12 cellular contexts compared by ENCODE assay signal in genomic region chr11:1568451-1568911, GRCh38. TPM values are rescaled to one million over a fixed set of nuclear protein-coding genes. Genes with fewer than 3 reads are reported as not detected.
DNase-seq lines count a peak whose midpoint lies in the region; ATAC-seq and TF ChIP-seq lines count a peak whose summit lies in the region.
"Had no signal": no experiment of that assay in that cellular context is flagged by ENCODE, and none has a peak within 500 bp of the region (broad histone marks: within the 10 kb centered on the region; RNA-seq: fewer than 3 reads in every experiment).

No MANE protein-coding gene starts in this region.

- H3K36me3 Mint-ChIP-seq in chondrocyte (ENCODE audit: low read depth) = no peaks in the 10 kb centered on the region

- H3K4me1 Mint-ChIP-seq in chondrocyte (ENCODE audit: low read depth) = peaks cover 23% of the 10 kb centered on the region

- H3K4me3 Mint-ChIP-seq in chondrocyte (ENCODE audit: unreplicated experiment) = no peak overlapping the region

- no peak overlapping the region for H3K27ac Mint-ChIP-seq in chondrocyte (ENCODE audit: unreplicated experiment)

- TF ChIP-seq CTCF in chondrocyte (IDR thresholded peaks at IDR 0.05) = no peak

- H3K9me3 Mint-ChIP-seq in chondrocyte (ENCODE audit: low read depth) = no peaks in the 10 kb centered on the region

- H3K27me3 Mint-ChIP-seq in chondrocyte (ENCODE audit: low read depth) = no peaks in the 10 kb centered on the region

- DNase-seq in NCI-H1436 (lab: John Stamatoyannopoulos, UW) (peak; percentile 66), NCI-H1436 treated with DMSO at 0.1 percent for 48 hours (lab: John Stamatoyannopoulos, UW) (no peak), NCI-H1417 (lab: John Stamatoyannopoulos, UW) (peak in 2 of 3 experiments; percentile 91 to 98), chondrocyte (ENCODE audit: low spot score) (peak; percentile 85), nucleus accumbens (lab: John Stamatoyannopoulos, UW) (peak in 30 of 56 donors; percentile 23 to 88 (median 56))
- DNase-seq in stimulated activated CD4-positive, alpha-beta T cell treated with anti-CD3 and anti-CD28 coated beads, Interleukin-4, amount 100 ng/mL, for 4 hours = no peak
- DNase-seq: ACHN, activated T-cell treated with anti-CD3 and anti-CD28 coated beads for 4 hours, retina had no signal

- ATAC-seq in HG03342 (IDR thresholded peaks at IDR 0.05; ENCODE audit: unreplicated experiment) (no peak), GM18867 (IDR thresholded peaks at IDR 0.05; ENCODE audit: unreplicated experiment) (no peak)

RNA-seq across cellular contexts. Expression of gene DUSP8, which starts 3.6 kb away (rescaled TPM):
- total RNA-seq in chondrocyte = 6.9 to 12.6 TPM (median 12.1 TPM) in 3 replicates

RNA-seq across cellular contexts. Expression of gene KRTAP5-1, which starts 16.6 kb away (rescaled TPM):
- total RNA-seq in chondrocyte = not detected in 3 replicates
- total RNA-seq: dermis microvascular lymphatic vessel endothelial cell had no signal

RNA-seq across cellular contexts. Expression of gene KRTAP5-2, which starts 29.6 kb away (rescaled TPM):
- not detected in 3 replicates for total RNA-seq in chondrocyte
- total RNA-seq: dermis microvascular lymphatic vessel endothelial cell had no signal

RNA-seq across cellular contexts. Expression of gene KRTAP5-3, which starts 39.8 kb away (rescaled TPM):
- not detected in 3 replicates for total RNA-seq in chondrocyte
- total RNA-seq: dermis microvascular lymphatic vessel endothelial cell had no signal

RNA-seq across cellular contexts. Expression of gene KRTAP5-4, which starts 53.5 kb away (rescaled TPM):
- total RNA-seq in chondrocyte = not detected in 3 replicates
- total RNA-seq: dermis microvascular lymphatic vessel endothelial cell had no signal

Comparison
In these comparisons a context has a peak if more than half of its experiments do, and no peak if none do; other contexts are left out.
1. DNase-seq: peak in NCI-H1436 (single experiment), NCI-H1417 (2 of 3), chondrocyte (single experiment) and nucleus accumbens (30 of 56); none in NCI-H1436 treated with DMSO at 0.1 percent for 48 hours (single experiment) and stimulated activated CD4-positive, alpha-beta T cell treated with anti-CD3 and anti-CD28 coated beads, Interleukin-4, amount 100 ng/mL, for 4 hours (0 of 2).